In genomic region chr5:146082798-146083197, GRCh38 we compare ENCODE assay signal across 18 cellular contexts. TPM values are rescaled to one million over a fixed set of nuclear protein-coding genes. Genes with fewer than 3 reads are reported as not detected.
DNase-seq lines count a peak whose midpoint lies in the region; ATAC-seq and TF ChIP-seq lines count a peak whose summit lies in the region.
"Had no signal": no experiment of that assay in that cellular context is flagged by ENCODE, and none has a peak within 500 bp of the region (broad histone marks: within the 10 kb centered on the region; RNA-seq: fewer than 3 reads in every experiment).

No MANE protein-coding gene starts in this region.

- TF ChIP-seq POLR2A in esophagus squamous epithelium (IDR thresholded peaks at IDR 0.05) = no peak

- no peaks in the 10 kb centered on the region for H3K9me3 ChIP-seq in esophagus squamous epithelium
- H3K9me3 ChIP-seq: lower lobe of right lung, tibial nerve had no signal

- H3K27ac Mint-ChIP-seq in stimulated activated memory B cell treated with anti-CD40 and anti-IgM and Interleukin-4, amounts not matched to agents 10 μg/mL and 1 μg/mL and 100 μg/mL, for 72 hours = no peak overlapping the region

- no peak overlapping the region for H3K27ac ChIP-seq in esophagus squamous epithelium
- H3K27ac ChIP-seq: lower lobe of right lung, tibial nerve had no signal

- H3K4me3 Mint-ChIP-seq in stimulated activated memory B cell treated with anti-CD40 and anti-IgM and Interleukin-4, amounts not matched to agents 10 μg/mL and 1 μg/mL and 100 μg/mL, for 72 hours = no peak overlapping the region

- peaks cover 8% of the 10 kb centered on the region for H3K4me1 Mint-ChIP-seq in stimulated activated memory B cell treated with anti-CD40 and anti-IgM and Interleukin-4, amounts not matched to agents 10 μg/mL and 1 μg/mL and 100 μg/mL, for 72 hours

- intact Hi-C loops in esophagus squamous epithelium (cut with DNase I) = no loop called here

- 67 to 68% methylated on average over 3 of the region's 3 CpGs for WGBS in esophagus squamous epithelium, 2 donors

- no peaks in the 10 kb centered on the region for H3K9me3 Mint-ChIP-seq in stimulated activated memory B cell treated with anti-CD40 and anti-IgM and Interleukin-4, amounts not matched to agents 10 μg/mL and 1 μg/mL and 100 μg/mL, for 72 hours

- H3K36me3 Mint-ChIP-seq in stimulated activated memory B cell treated with anti-CD40 and anti-IgM and Interleukin-4, amounts not matched to agents 10 μg/mL and 1 μg/mL and 100 μg/mL, for 72 hours = no peaks in the 10 kb centered on the region

- H3K36me3 ChIP-seq in esophagus squamous epithelium = no peaks in the 10 kb centered on the region
- H3K36me3 ChIP-seq: lower lobe of right lung, tibial nerve had no signal

- H3K4me3 ChIP-seq in GM12865 (ENCODE audit: low read depth, low read length) (no peak overlapping the region), esophagus squamous epithelium (no peak overlapping the region)
- H3K4me3 ChIP-seq: lower lobe of right lung, tibial nerve had no signal

- DNase-seq in GM12865 (ENCODE audit: low read depth) = peak; percentile 61
- no peak for DNase-seq in esophagus squamous epithelium (lab: John Stamatoyannopoulos, UW)
- no peak for DNase-seq in NCI-H2171 treated with DMSO at 0.1 percent for 48 hours (lab: John Stamatoyannopoulos, UW)
- no peak for DNase-seq in NCI-H1436 (lab: John Stamatoyannopoulos, UW)
- DNase-seq: ACHN; activated CD4-positive, CD25-positive, alpha-beta regulatory T cell treated with anti-CD3 and anti-CD28 coated beads, Interleukin-2, amount 50 U/mL, for 72 hours; activated naive CD4-positive, alpha-beta T cell treated with Interleukin-2 at 50 U/mL for 16 hours; DND-41; foreskin melanocyte; lower lobe of right lung; NCI-H524 treated with DMSO at 0.1 percent for 48 hours; SHP77 treated with DMSO at 0.1 percent for 48 hours had no signal

- H3K27me3 ChIP-seq in esophagus squamous epithelium = no peaks in the 10 kb centered on the region
- H3K27me3 ChIP-seq: tibial nerve had no signal

- TF ChIP-seq CTCF in GM12865 (IDR thresholded peaks at IDR 0.05; ENCODE audit: insufficient read depth, low read depth, low read length, missing control alignments) (no peak), esophagus squamous epithelium (IDR thresholded peaks at IDR 0.05) (no peak)

- H3K27me3 Mint-ChIP-seq in stimulated activated memory B cell treated with anti-CD40 and anti-IgM and Interleukin-4, amounts not matched to agents 10 μg/mL and 1 μg/mL and 100 μg/mL, for 72 hours = no peaks in the 10 kb centered on the region

- ATAC-seq in GM19351 (IDR thresholded peaks at IDR 0.05; ENCODE audit: unreplicated experiment) = peak; percentile 87
- ATAC-seq in HG02678 (IDR thresholded peaks at IDR 0.05; ENCODE audit: unreplicated experiment) = peak; percentile 89
- peak; percentile 88 for ATAC-seq in HG03432 (IDR thresholded peaks at IDR 0.05; ENCODE audit: unreplicated experiment)
- no peak for ATAC-seq in stimulated activated memory B cell treated with anti-CD40 and anti-IgM and Interleukin-4, amounts not matched to agents 10 μg/mL and 1 μg/mL and 100 μg/mL, for 72 hours
- ATAC-seq: lower lobe of right lung had no signal

- H3K4me1 ChIP-seq in esophagus squamous epithelium = no peaks in the 10 kb centered on the region
- H3K4me1 ChIP-seq: lower lobe of right lung had no signal

RNA-seq across cellular contexts. Expression of gene PLAC8L1, which starts 22.6 kb away (rescaled TPM):
- total RNA-seq in esophagus squamous epithelium = not detected
- total RNA-seq: H1, lower lobe of right lung, tibial nerve had no signal
